In genomic region chr5:26763151-26763550, GRCh38 we compare ENCODE assay signal across 23 cellular contexts.
"Had no signal": no experiment of that assay in that cellular context is flagged by ENCODE, and none has a peak within 500 bp of the region (broad histone marks: within the 10 kb centered on the region; RNA-seq: fewer than 3 reads in every experiment).

No MANE protein-coding gene starts in this region.

- ATAC-seq: gastrocnemius medialis; heart left ventricle; left ventricle myocardium superior; natural killer cell; pancreas; sciatic nerve; stimulated activated naive CD8-positive, alpha-beta T cell treated with anti-CD3 and anti-CD28 coated beads, Interleukin-15, amount 100 ng/mL, for 72 hours had no signal

- H3K9me3 ChIP-seq: colonic mucosa, gastrocnemius medialis, neutrophil, pancreas, vagina had no signal

- H3K36me3 ChIP-seq: colonic mucosa, gastrocnemius medialis, heart left ventricle, neutrophil, pancreas, vagina had no signal

- H3K27ac ChIP-seq: colonic mucosa, gastrocnemius medialis, heart left ventricle, neutrophil, pancreas, vagina had no signal

- H3K27me3 ChIP-seq: colonic mucosa, gastrocnemius medialis, heart left ventricle, neutrophil, pancreas, vagina had no signal

- DNase-seq: activated B cell treated with CpG ODN at 0.5 μM for 24 hours; activated CD4-positive, alpha-beta memory T cell treated with anti-CD3 and anti-CD28 coated beads, Interleukin-2, amount 10 ng/mL, durations not matched to agents 7 days and 5 days; activated CD4-positive, alpha-beta T cell treated with anti-CD3 and anti-CD28 coated beads for 48 hours; activated naive CD4-positive, alpha-beta T cell treated with Interleukin-2 at 50 U/mL for 16 hours; activated naive CD8-positive, alpha-beta T cell treated with anti-CD3 and anti-CD28 coated beads, Interleukin-2, amount 10 ng/mL, durations not matched to agents 7 days and 5 days; activated T-cell treated with anti-CD3 and anti-CD28 coated beads, Interleukin-2, amount 50 U/mL, for 1 hour; central memory CD4-positive, alpha-beta T cell; colonic mucosa; endodermal cell; erythroblast; gastrocnemius medialis; heart left ventricle; kidney glomerular epithelial cell; left ventricle myocardium superior; natural killer cell; pancreas; stimulated activated CD4-positive, alpha-beta T cell treated with anti-CD3 and anti-CD28 coated beads, Interleukin-4, amount 100 ng/mL, for 1 hour; stimulated activated naive CD8-positive, alpha-beta T cell treated with anti-CD3 and anti-CD28 coated beads, Interleukin-15, amount 100 ng/mL, for 72 hours; trophoblast cell had no signal

- H3K4me1 ChIP-seq: colonic mucosa, gastrocnemius medialis, heart left ventricle, pancreas, vagina had no signal

- H3K4me2 ChIP-seq: smooth muscle cell had no signal

- H3K4me3 ChIP-seq: colonic mucosa, gastrocnemius medialis, heart left ventricle, pancreas, smooth muscle cell, vagina had no signal
